Comparison of ENCODE assay signal across 9 cellular contexts in the genomic region with DNA sequence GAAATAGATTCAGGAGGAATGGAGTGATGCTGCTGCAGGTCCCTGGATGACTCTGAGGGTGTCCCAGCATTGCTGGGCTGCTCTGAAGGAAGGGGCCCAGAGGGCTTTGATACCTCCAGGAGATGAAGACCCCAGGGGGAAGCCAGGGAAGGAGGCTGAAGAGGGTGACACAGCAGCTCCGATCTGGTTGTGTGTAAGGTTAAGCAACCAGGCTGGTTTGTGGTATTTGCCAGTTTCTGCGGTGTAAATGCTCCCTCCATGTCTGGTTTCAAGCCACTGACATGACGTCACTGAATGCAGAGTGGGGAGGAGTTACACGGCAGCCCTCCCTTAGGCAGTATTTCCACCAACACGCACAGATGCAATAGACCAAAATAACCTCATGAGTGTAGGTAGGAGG. TPM values are rescaled to one million over a fixed set of nuclear protein-coding genes. Genes with fewer than 3 reads are reported as not detected.
A peak's percentile ranks its signal among the peaks of the same experiment; 100 is the strongest.
DNase-seq lines count a peak whose midpoint lies in the region; ATAC-seq and TF ChIP-seq lines count a peak whose summit lies in the region.
"Had no signal": no experiment of that assay in that cellular context is flagged by ENCODE, and none has a peak within 500 bp of the region (broad histone marks: within the 10 kb centered on the region; RNA-seq: fewer than 3 reads in every experiment).

No MANE protein-coding gene starts in this region.

- H3K4me3 Mint-ChIP-seq in activated naive CD8-positive, alpha-beta T cell treated with anti-CD3 and anti-CD28 coated beads, Interleukin-2, amount 10 ng/mL, durations not matched to agents 7 days and 5 days, result no peak overlapping the region
- H3K4me3 Mint-ChIP-seq in activated T-helper 2 cell treated with anti-CD3 and anti-CD28 coated beads, Interferon-gamma antibody, Interleukin-2, Interleukin-4, amounts not matched to agents 10 μg/mL and 5 μg/mL and 100 μg/mL, durations not matched to agents 14 hours and 24 hours and 36 hours (ENCODE audit: low read depth), result no peak overlapping the region

- DNase-seq in CD1c-positive myeloid dendritic cell (ENCODE audit: extremely low spot score) (peak; percentile 24), HL-60 (ENCODE audit: low read depth in 1 of 2, low spot score in 1 of 2) (peak; percentile 67 to 88), right lobe of liver (peak in 2 of 3 donors; percentile 11 to 14), DMS153 (lab: John Stamatoyannopoulos, UW) (no peak), G401 (ENCODE audit: low spot score) (no peak), UCSD-AML1 (lab: John Stamatoyannopoulos, UW; ENCODE audit: unreplicated experiment) (no peak)
- DNase-seq in activated naive CD8-positive, alpha-beta T cell treated with anti-CD3 and anti-CD28 coated beads, Interleukin-2, amount 10 ng/mL, durations not matched to agents 7 days and 5 days, result no peak
- DNase-seq in activated T-helper 2 cell treated with anti-CD3 and anti-CD28 coated beads, Interferon-gamma antibody, Interleukin-2, Interleukin-4, amounts not matched to agents 10 μg/mL and 5 μg/mL and 100 μg/mL, durations not matched to agents 14 hours and 24 hours and 36 hours (ENCODE audit: low spot score), result no peak
- DNase-seq: NCI-H1092 treated with DMSO at 0.1 percent for 48 hours had no signal

- in situ Hi-C loops in G401 (cut with HindIII; ENCODE audit: low sequenced_read_pairs), result no loop called here

- H3K4me1 Mint-ChIP-seq in activated naive CD8-positive, alpha-beta T cell treated with anti-CD3 and anti-CD28 coated beads, Interleukin-2, amount 10 ng/mL, durations not matched to agents 7 days and 5 days, result peaks cover 2% of the 10 kb centered on the region
- no peaks in the 10 kb centered on the region for H3K4me1 Mint-ChIP-seq in activated T-helper 2 cell treated with anti-CD3 and anti-CD28 coated beads, Interferon-gamma antibody, Interleukin-2, Interleukin-4, amounts not matched to agents 10 μg/mL and 5 μg/mL and 100 μg/mL, durations not matched to agents 14 hours and 24 hours and 36 hours (ENCODE audit: low read depth)

- no peak overlapping the region for H3K4me3 ChIP-seq in HL-60 (replicated peaks; ENCODE audit: insufficient read depth, low read length)
- no peak overlapping the region for H3K4me3 ChIP-seq in right lobe of liver

- peaks cover 0 to 6% (median 0%) of the 10 kb centered on the region in 4 donors for H3K36me3 ChIP-seq in right lobe of liver

- intact Hi-C loops in right lobe of liver (cut with DNase I), result no loop called here
- intact Hi-C loops in activated T-helper 2 cell treated with anti-CD3 and anti-CD28 coated beads, Interferon-gamma antibody, Interleukin-2, Interleukin-4, amounts not matched to agents 10 μg/mL and 5 μg/mL and 100 μg/mL, durations not matched to agents 14 hours and 24 hours and 36 hours (cut with micrococcal nuclease), result no loop called here

- no peak for TF ChIP-seq CTCF in HL-60 (IDR thresholded peaks at IDR 0.05; ENCODE audit: insufficient read depth, low read length)
- no peak for TF ChIP-seq CTCF in right lobe of liver (IDR thresholded peaks at IDR 0.05)

- H3K27ac ChIP-seq in HL-60 (replicated peaks) (no peak overlapping the region), right lobe of liver (no peak overlapping the region)

- no peak overlapping the region for H3K27ac Mint-ChIP-seq in activated naive CD8-positive, alpha-beta T cell treated with anti-CD3 and anti-CD28 coated beads, Interleukin-2, amount 10 ng/mL, durations not matched to agents 7 days and 5 days
- H3K27ac Mint-ChIP-seq in activated T-helper 2 cell treated with anti-CD3 and anti-CD28 coated beads, Interferon-gamma antibody, Interleukin-2, Interleukin-4, amounts not matched to agents 10 μg/mL and 5 μg/mL and 100 μg/mL, durations not matched to agents 14 hours and 24 hours and 36 hours, result no peak overlapping the region

- H3K4me1 ChIP-seq in right lobe of liver, result no peaks in the 10 kb centered on the region

- H3K9me3 ChIP-seq in right lobe of liver, result no peaks in the 10 kb centered on the region

- TF ChIP-seq POLR2A in right lobe of liver (IDR thresholded peaks at IDR 0.05), result no peak

- H3K36me3 Mint-ChIP-seq in activated naive CD8-positive, alpha-beta T cell treated with anti-CD3 and anti-CD28 coated beads, Interleukin-2, amount 10 ng/mL, durations not matched to agents 7 days and 5 days, result no peaks in the 10 kb centered on the region
- H3K36me3 Mint-ChIP-seq in activated T-helper 2 cell treated with anti-CD3 and anti-CD28 coated beads, Interferon-gamma antibody, Interleukin-2, Interleukin-4, amounts not matched to agents 10 μg/mL and 5 μg/mL and 100 μg/mL, durations not matched to agents 14 hours and 24 hours and 36 hours (ENCODE audit: low read depth), result no peaks in the 10 kb centered on the region

- peaks cover 2% of the 10 kb centered on the region for H3K27me3 Mint-ChIP-seq in activated naive CD8-positive, alpha-beta T cell treated with anti-CD3 and anti-CD28 coated beads, Interleukin-2, amount 10 ng/mL, durations not matched to agents 7 days and 5 days
- no peaks in the 10 kb centered on the region for H3K27me3 Mint-ChIP-seq in activated T-helper 2 cell treated with anti-CD3 and anti-CD28 coated beads, Interferon-gamma antibody, Interleukin-2, Interleukin-4, amounts not matched to agents 10 μg/mL and 5 μg/mL and 100 μg/mL, durations not matched to agents 14 hours and 24 hours and 36 hours (ENCODE audit: low read depth)

- POLR2A ChIA-PET in activated naive CD8-positive, alpha-beta T cell treated with anti-CD3 and anti-CD28 coated beads, Interleukin-2, amount 10 ng/mL, durations not matched to agents 7 days and 5 days (lab: Charles Lee), result no interaction called here

- H3K27me3 ChIP-seq in HL-60 (ENCODE audit: insufficient read depth, poor library complexity, severe bottlenecking), result no peaks in the 10 kb centered on the region
- no peaks in the 10 kb centered on the region for H3K27me3 ChIP-seq in right lobe of liver

- peak; percentile 56 for ATAC-seq in activated naive CD8-positive, alpha-beta T cell treated with anti-CD3 and anti-CD28 coated beads, Interleukin-2, amount 10 ng/mL, durations not matched to agents 7 days and 5 days (ENCODE audit: low read depth)
- ATAC-seq in right lobe of liver, result no peak

- H3K9me3 Mint-ChIP-seq in activated naive CD8-positive, alpha-beta T cell treated with anti-CD3 and anti-CD28 coated beads, Interleukin-2, amount 10 ng/mL, durations not matched to agents 7 days and 5 days, result peaks cover 2% of the 10 kb centered on the region
- H3K9me3 Mint-ChIP-seq in activated T-helper 2 cell treated with anti-CD3 and anti-CD28 coated beads, Interferon-gamma antibody, Interleukin-2, Interleukin-4, amounts not matched to agents 10 μg/mL and 5 μg/mL and 100 μg/mL, durations not matched to agents 14 hours and 24 hours and 36 hours, result no peaks in the 10 kb centered on the region

- 54% methylated on average over 5 of the region's 5 CpGs for WGBS in right lobe of liver (ENCODE audit: insufficient coverage, low coverage, low lambda C conversion rate, missing lambda C conversion rate)

RNA-seq across cellular contexts. Expression of gene ORM1, which starts 40.0 kb away (rescaled TPM):
- total RNA-seq in activated naive CD8-positive, alpha-beta T cell treated with anti-CD3 and anti-CD28 coated beads, Interleukin-2, amount 10 ng/mL, durations not matched to agents 7 days and 5 days, result not detected
- total RNA-seq in right lobe of liver, result over 10,000 TPM; 11,577 to 28,471 (median 22,756) TPM
- total RNA-seq in G401 (2014; rRNA removed; shearing (Covaris generic)), result not detected in 2 replicates
- total RNA-seq in activated T-helper 2 cell treated with anti-CD3 and anti-CD28 coated beads, Interferon-gamma antibody, Interleukin-2, Interleukin-4, amounts not matched to agents 10 μg/mL and 5 μg/mL and 100 μg/mL, durations not matched to agents 14 hours and 24 hours and 36 hours, result not detected in 2 replicates

RNA-seq across cellular contexts. Expression of gene ORM2, which starts 46.7 kb away (rescaled TPM):
- total RNA-seq in activated naive CD8-positive, alpha-beta T cell treated with anti-CD3 and anti-CD28 coated beads, Interleukin-2, amount 10 ng/mL, durations not matched to agents 7 days and 5 days, result not detected
- total RNA-seq in right lobe of liver, result 1,000 to 10,000 TPM; 3,162 to 5,107 (median 3,869) TPM
- not detected in 2 replicates for total RNA-seq in G401 (2014; rRNA removed; shearing (Covaris generic))
- total RNA-seq in activated T-helper 2 cell treated with anti-CD3 and anti-CD28 coated beads, Interferon-gamma antibody, Interleukin-2, Interleukin-4, amounts not matched to agents 10 μg/mL and 5 μg/mL and 100 μg/mL, durations not matched to agents 14 hours and 24 hours and 36 hours, result not detected in 2 replicates

Comparison
In these comparisons a context has a peak if more than half of its experiments do, and no peak if none do; other contexts are left out.
1. DNase-seq: peak in CD1c-positive myeloid dendritic cell (single experiment), HL-60 (2 of 2) and right lobe of liver (2 of 3); none in activated naive CD8-positive, alpha-beta T cell treated with anti-CD3 and anti-CD28 coated beads, Interleukin-2, amount 10 ng/mL, durations not matched to agents 7 days and 5 days (single experiment), DMS153 (single experiment), G401 (single experiment), activated T-helper 2 cell treated with anti-CD3 and anti-CD28 coated beads, Interferon-gamma antibody, Interleukin-2, Interleukin-4, amounts not matched to agents 10 μg/mL and 5 μg/mL and 100 μg/mL, durations not matched to agents 14 hours and 24 hours and 36 hours (single experiment) and UCSD-AML1 (single experiment).
2. RNA of gene ORM1, which starts 40.0 kb away (total RNA-seq): 11,577 to 28,471 TPM in right lobe of liver; not detected in activated naive CD8-positive, alpha-beta T cell treated with anti-CD3 and anti-CD28 coated beads, Interleukin-2, amount 10 ng/mL, durations not matched to agents 7 days and 5 days, not detected in G401 and not detected in activated T-helper 2 cell treated with anti-CD3 and anti-CD28 coated beads, Interferon-gamma antibody, Interleukin-2, Interleukin-4, amounts not matched to agents 10 μg/mL and 5 μg/mL and 100 μg/mL, durations not matched to agents 14 hours and 24 hours and 36 hours; every median in the first group is over 1,000 times any median in the second.
3. RNA of gene ORM2, which starts 46.7 kb away (total RNA-seq): 3,162 to 5,107 TPM in right lobe of liver; not detected in activated naive CD8-positive, alpha-beta T cell treated with anti-CD3 and anti-CD28 coated beads, Interleukin-2, amount 10 ng/mL, durations not matched to agents 7 days and 5 days, not detected in G401 and not detected in activated T-helper 2 cell treated with anti-CD3 and anti-CD28 coated beads, Interferon-gamma antibody, Interleukin-2, Interleukin-4, amounts not matched to agents 10 μg/mL and 5 μg/mL and 100 μg/mL, durations not matched to agents 14 hours and 24 hours and 36 hours; every median in the first group is over 1,000 times any median in the second.